In the genomic region with DNA sequence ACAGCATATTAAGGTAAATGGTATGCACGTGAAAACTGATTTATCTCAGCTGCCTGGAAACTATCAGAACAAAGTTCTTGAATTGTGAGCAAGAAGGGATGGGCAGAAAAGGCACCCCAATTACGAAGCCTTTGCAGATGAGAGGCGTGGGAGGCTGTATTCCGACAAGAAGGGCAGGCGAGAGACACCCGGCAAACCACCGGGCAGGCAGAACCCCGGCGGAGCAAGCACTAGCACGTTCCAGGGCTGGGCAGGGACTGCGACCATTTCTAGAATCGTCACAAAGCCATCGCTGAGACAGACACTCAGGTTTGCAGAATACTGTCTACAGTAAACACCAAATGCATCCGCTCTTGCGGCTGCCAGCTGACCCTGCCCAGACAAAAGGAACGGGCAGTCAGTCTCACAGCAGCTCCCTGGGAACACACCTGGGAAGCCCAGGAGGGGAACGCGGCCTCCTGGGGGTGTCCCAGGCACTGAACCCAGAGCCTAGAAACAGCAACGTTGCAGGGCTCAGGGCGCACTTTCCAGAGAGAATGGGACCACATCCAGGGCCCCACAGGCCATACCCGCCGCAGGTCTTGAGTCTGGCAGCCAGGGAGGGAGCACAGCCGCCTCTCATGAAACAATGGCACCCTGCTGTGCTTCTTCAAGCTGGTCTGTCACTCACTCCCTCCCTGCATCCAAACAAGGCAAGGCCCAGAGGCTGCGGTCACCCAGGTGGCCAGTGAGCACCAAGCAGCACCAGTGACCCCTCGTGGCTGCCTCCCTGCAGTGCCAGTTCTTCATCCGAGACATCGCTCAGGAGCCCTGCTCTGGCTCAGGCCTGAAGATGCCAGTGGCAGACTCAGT, we compare ENCODE assay signal across 9 cellular contexts.
A peak's percentile ranks its signal among the peaks of the same experiment; 100 is the strongest.
DNase-seq lines count a peak whose midpoint lies in the region; ATAC-seq lines count a peak whose summit lies in the region.
"Had no signal": no experiment of that assay in that cellular context is flagged by ENCODE, and none has a peak within 500 bp of the region (broad histone marks: within the 10 kb centered on the region; RNA-seq: fewer than 3 reads in every experiment).

No MANE protein-coding gene starts in this region.

- no peak for ATAC-seq in GM21367 (IDR thresholded peaks at IDR 0.05; ENCODE audit: unreplicated experiment)
- no peak for ATAC-seq in stimulated activated memory B cell treated with anti-CD40 and anti-IgM and Interleukin-4, amounts not matched to agents 10 μg/mL and 1 μg/mL and 100 μg/mL, for 72 hours

- peaks cover 12% of the 10 kb centered on the region for H3K27me3 ChIP-seq in NT2/D1 (ENCODE audit: insufficient read depth, insufficient read length)
- H3K27me3 ChIP-seq in iPS-15b (ENCODE audit: control insufficient read depth, insufficient read depth, low read length) = no peaks in the 10 kb centered on the region

- H3K27ac ChIP-seq in substantia nigra (ENCODE audit: low read depth, low read length, poor library complexity, severe bottlenecking) = no peak overlapping the region

- H3K27me3 Mint-ChIP-seq in stimulated activated memory B cell treated with anti-CD40 and anti-IgM and Interleukin-4, amounts not matched to agents 10 μg/mL and 1 μg/mL and 100 μg/mL, for 72 hours = no peaks in the 10 kb centered on the region

- peaks cover 20% of the 10 kb centered on the region for H3K9me3 Mint-ChIP-seq in stimulated activated memory B cell treated with anti-CD40 and anti-IgM and Interleukin-4, amounts not matched to agents 10 μg/mL and 1 μg/mL and 100 μg/mL, for 72 hours

- no peak overlapping the region for H3K4me3 Mint-ChIP-seq in stimulated activated memory B cell treated with anti-CD40 and anti-IgM and Interleukin-4, amounts not matched to agents 10 μg/mL and 1 μg/mL and 100 μg/mL, for 72 hours

- H3K4me3 ChIP-seq in NT2/D1 (ENCODE audit: insufficient read length, low read depth) (peak overlapping the region; percentile 24), iPS-15b (ENCODE audit: low read depth, low read length) (peak overlapping the region; percentile 23)

- H3K4me1 ChIP-seq in NT2/D1 (ENCODE audit: insufficient read depth, insufficient read length) = peaks cover 9% of the 10 kb centered on the region
- H3K4me1 ChIP-seq in iPS-15b (ENCODE audit: control insufficient read depth, insufficient read depth, low read length) = peaks cover 5% of the 10 kb centered on the region

- H3K9me3 ChIP-seq in NT2/D1 (ENCODE audit: insufficient read depth, low read length) = no peaks in the 10 kb centered on the region
- no peaks in the 10 kb centered on the region for H3K9me3 ChIP-seq in iPS-15b (ENCODE audit: control insufficient read depth, insufficient read depth, low read length)

- DNase-seq in NCI-H1105 (lab: John Stamatoyannopoulos, UW) (peak; percentile 81), NT2/D1 (ENCODE audit: low read depth, low spot score) (peak; percentile 98), substantia nigra (lab: John Stamatoyannopoulos, UW) (peak in 31 of 49 donors; percentile 5 to 84 (median 36))
- DNase-seq in activated effector memory CD4-positive, alpha-beta T cell treated with Interleukin-2 at 50 U/mL for 16 hours = no peak
- no peak for DNase-seq in activated CD4-positive, alpha-beta T cell treated with anti-CD3 and anti-CD28 coated beads for 4 hours
- DNase-seq: activated T-cell treated with anti-CD3 and anti-CD28 coated beads, Interleukin-2, amount 50 U/mL, for 48 hours had no signal

- H3K27ac Mint-ChIP-seq in stimulated activated memory B cell treated with anti-CD40 and anti-IgM and Interleukin-4, amounts not matched to agents 10 μg/mL and 1 μg/mL and 100 μg/mL, for 72 hours = no peak overlapping the region

- no peaks in the 10 kb centered on the region for H3K36me3 Mint-ChIP-seq in stimulated activated memory B cell treated with anti-CD40 and anti-IgM and Interleukin-4, amounts not matched to agents 10 μg/mL and 1 μg/mL and 100 μg/mL, for 72 hours

- H3K36me3 ChIP-seq in NT2/D1 (ENCODE audit: insufficient read depth, insufficient read length, low read length) (no peaks in the 10 kb centered on the region), iPS-15b (ENCODE audit: control insufficient read depth, insufficient read depth, low read length) (no peaks in the 10 kb centered on the region)

- H3K9ac ChIP-seq in NT2/D1 (ENCODE audit: insufficient read length, low read depth) (peak overlapping the region; percentile 42), iPS-15b (ENCODE audit: low read depth, low read length) (peak overlapping the region; percentile 37)

- no peaks in the 10 kb centered on the region for H3K4me1 Mint-ChIP-seq in stimulated activated memory B cell treated with anti-CD40 and anti-IgM and Interleukin-4, amounts not matched to agents 10 μg/mL and 1 μg/mL and 100 μg/mL, for 72 hours

Comparison
In these comparisons a context has a peak if more than half of its experiments do, and no peak if none do; other contexts are left out.
1. DNase-seq: peak in NCI-H1105 (single experiment), NT2/D1 (single experiment) and substantia nigra (31 of 49); none in activated effector memory CD4-positive, alpha-beta T cell treated with Interleukin-2 at 50 U/mL for 16 hours (single experiment) and activated CD4-positive, alpha-beta T cell treated with anti-CD3 and anti-CD28 coated beads for 4 hours (0 of 2).